In genomic region chr19:11293468-11294389, GRCh38 we compare ENCODE assay signal across 1 cellular context.
TF ChIP-seq lines count a peak whose summit lies in the region.

No MANE protein-coding gene starts in this region.

TF ChIP-seq in HEK293, 187 proteins besides CTCF, POLR2A, EP300 and RAD21 (continued from another document and continues in another):
- TF ChIP-seq ZNF280D (tag by site-specific recombination; IDR thresholded peaks at IDR 0.05) = no peak
- TF ChIP-seq ZNF292 (tag by site-specific recombination; IDR thresholded peaks at IDR 0.05; ENCODE audit: borderline replicate concordance, low read depth) = no peak
- TF ChIP-seq ZNF791 (tag by site-specific recombination; IDR thresholded peaks at IDR 0.05) = no peak
- TF ChIP-seq ZNF521 (tag by site-specific recombination; IDR thresholded peaks at IDR 0.05) = no peak
- TF ChIP-seq ZNF423 (tag by site-specific recombination; IDR thresholded peaks at IDR 0.05) = no peak
- 0 out of 2 replicates have a peak, but pooled peaks have one; percentile 23 for TF ChIP-seq RBAK (tag by site-specific recombination; IDR thresholded peaks at IDR 0.05)
- TF ChIP-seq KLF1 (tag by site-specific recombination; IDR thresholded peaks at IDR 0.05) = peak; percentile 69; the same call in 1 of the 2 replicates
- peak; percentile 62; the same call in 1 of the 2 replicates for TF ChIP-seq KLF10 (tag by site-specific recombination; IDR thresholded peaks at IDR 0.05)
- no peak for TF ChIP-seq ZNF623 (tag by site-specific recombination; IDR thresholded peaks at IDR 0.05)
- TF ChIP-seq SETDB1 (IDR thresholded peaks at IDR 0.05; ENCODE audit: insufficient read length, low read length) = no peak
- TF ChIP-seq PBX3 (CRISPR knock-in tag; IDR thresholded peaks at IDR 0.05) = no peak
- peak; percentile 89 for TF ChIP-seq KLF16 (tag by site-specific recombination; IDR thresholded peaks at IDR 0.05)
- no peak for TF ChIP-seq ZNF610 (tag by site-specific recombination; IDR thresholded peaks at IDR 0.05; ENCODE audit: borderline replicate concordance)
- no peak; the same call in 1 of the 2 replicates for TF ChIP-seq ZNF221 (tag by site-specific recombination; IDR thresholded peaks at IDR 0.05; ENCODE audit: borderline replicate concordance)
- no peak for TF ChIP-seq ZNF16 (tag by site-specific recombination; IDR thresholded peaks at IDR 0.05; ENCODE audit: low read depth)
- TF ChIP-seq MZF1 (tag by site-specific recombination; IDR thresholded peaks at IDR 0.05; ENCODE audit: borderline replicate concordance) = no peak
- TF ChIP-seq ZNF274 (IDR thresholded peaks at IDR 0.05; ENCODE audit: low read length) = no peak
- no peak; the same call in 1 of the 2 replicates for TF ChIP-seq ZNF274 (tag by site-specific recombination; IDR thresholded peaks at IDR 0.05; ENCODE audit: borderline replicate concordance)
- no peak for TF ChIP-seq ZNF112 (tag by site-specific recombination; IDR thresholded peaks at IDR 0.05)
- peak; percentile 44; the same call in 1 of the 2 replicates for TF ChIP-seq GLIS1 (tag by site-specific recombination; IDR thresholded peaks at IDR 0.05)
- TF ChIP-seq ZNF571 (tag by site-specific recombination; IDR thresholded peaks at IDR 0.05) = no peak
- peak; percentile 57; the same call in 1 of the 2 replicates for TF ChIP-seq ZNF24 (tag by site-specific recombination; IDR thresholded peaks at IDR 0.05)
- TF ChIP-seq ZNF510 (tag by site-specific recombination; IDR thresholded peaks at IDR 0.05; ENCODE audit: insufficient replicate concordance) = no peak
- no peak for TF ChIP-seq GLI2 (tag by site-specific recombination; IDR thresholded peaks at IDR 0.05; ENCODE audit: borderline replicate concordance, low read depth)
- no peak for TF ChIP-seq ZNF837 (tag by site-specific recombination; IDR thresholded peaks at IDR 0.05)
- no peak for TF ChIP-seq BCL11B (tag by site-specific recombination; IDR thresholded peaks at IDR 0.05; ENCODE audit: low read depth)
- peak; percentile 28 for TF ChIP-seq ZFHX2 (tag by site-specific recombination; conservative IDR thresholded peaks at IDR 0.05)
- no peak for TF ChIP-seq ZNF211 (tag by site-specific recombination; IDR thresholded peaks at IDR 0.05; ENCODE audit: low read depth)
- TF ChIP-seq PRDM2 (tag by site-specific recombination; IDR thresholded peaks at IDR 0.05; ENCODE audit: borderline replicate concordance) = no peak
- no peak for TF ChIP-seq ZNF19 (tag by site-specific recombination; IDR thresholded peaks at IDR 0.05; ENCODE audit: low read depth)
- TF ChIP-seq HOXD13 (CRISPR knock-in tag; IDR thresholded peaks at IDR 0.05; ENCODE audit: borderline replicate concordance) = no peak
- no peak for TF ChIP-seq BCL11A (tag by site-specific recombination; IDR thresholded peaks at IDR 0.05; ENCODE audit: low read depth)
- no peak for TF ChIP-seq ZSCAN18 (tag by site-specific recombination; IDR thresholded peaks at IDR 0.05)
- TF ChIP-seq ZBTB20 (tag by site-specific recombination; IDR thresholded peaks at IDR 0.05) = peak; percentile 69; the same call in 1 of the 2 replicates
- TF ChIP-seq HOXA7 (CRISPR knock-in tag; IDR thresholded peaks at IDR 0.05; ENCODE audit: borderline replicate concordance) = no peak
- 0 out of 2 replicates have a peak, but pooled peaks have one; percentile 46 for TF ChIP-seq ZFP69B (tag by site-specific recombination; IDR thresholded peaks at IDR 0.05)
- TF ChIP-seq ZBTB49 (tag by site-specific recombination; IDR thresholded peaks at IDR 0.05; ENCODE audit: low read depth) = no peak
- TF ChIP-seq SP2 (tag by site-specific recombination; IDR thresholded peaks at IDR 0.05) = peak; percentile 78
- no peak for TF ChIP-seq ZNF146 (tag by site-specific recombination; IDR thresholded peaks at IDR 0.05)
- TF ChIP-seq ZNF214 (tag by site-specific recombination; IDR thresholded peaks at IDR 0.05; ENCODE audit: borderline replicate concordance) = no peak
- no peak for TF ChIP-seq ZNF37A (tag by site-specific recombination; IDR thresholded peaks at IDR 0.05)
- TF ChIP-seq ZSCAN4 (tag by site-specific recombination; IDR thresholded peaks at IDR 0.05) = no peak
- no peak for TF ChIP-seq ZNF169 (tag by site-specific recombination; IDR thresholded peaks at IDR 0.05)
- TF ChIP-seq ZNF391 (tag by site-specific recombination; IDR thresholded peaks at IDR 0.05; ENCODE audit: borderline replicate concordance, low read depth) = peak; percentile 72; the same call in 1 of the 2 replicates
- TF ChIP-seq ZNF341 (tag by site-specific recombination; IDR thresholded peaks at IDR 0.05; ENCODE audit: low read depth) = peak; percentile 51; the same call in 1 of the 2 replicates
- TF ChIP-seq ZBTB44 (tag by site-specific recombination; IDR thresholded peaks at IDR 0.05) = peak; percentile 53; the same call in 1 of the 2 replicates
- no peak for TF ChIP-seq ZNF404 (tag by site-specific recombination; IDR thresholded peaks at IDR 0.05)
- no peak for TF ChIP-seq ZNF768 (tag by site-specific recombination; IDR thresholded peaks at IDR 0.05)
- TF ChIP-seq GFI1B (tag by site-specific recombination; IDR thresholded peaks at IDR 0.05) = no peak
- TF ChIP-seq ZNF302 (tag by site-specific recombination; IDR thresholded peaks at IDR 0.05; ENCODE audit: low read depth) = no peak
- peak; percentile 100 for TF ChIP-seq ZNF394 (tag by site-specific recombination; IDR thresholded peaks at IDR 0.05; ENCODE audit: borderline replicate concordance)
- TF ChIP-seq ZNF76 (tag by site-specific recombination; IDR thresholded peaks at IDR 0.05; ENCODE audit: borderline replicate concordance, low read depth) = peak; percentile 65
- no peak for TF ChIP-seq ZNF266 (tag by site-specific recombination; IDR thresholded peaks at IDR 0.05; ENCODE audit: low read depth)
- TF ChIP-seq ZNF433 (tag by site-specific recombination; IDR thresholded peaks at IDR 0.05; ENCODE audit: low read depth) = no peak
